8 cellular contexts compared by ENCODE assay signal in genomic region chr1:119647228-119647733, GRCh38. TPM values are rescaled to one million over a fixed set of nuclear protein-coding genes. Genes with fewer than 3 reads are reported as not detected.
A peak's percentile ranks its signal among the peaks of the same experiment; 100 is the strongest.
DNase-seq lines count a peak whose midpoint lies in the region; ATAC-seq and TF ChIP-seq lines count a peak whose summit lies in the region.

No MANE protein-coding gene starts in this region.

- H3K4me1 ChIP-seq in PC-9 (replicated peaks; ENCODE audit: insufficient read depth), result peaks cover 26% of the 10 kb centered on the region
- H3K4me1 ChIP-seq in neuron (ENCODE audit: insufficient read depth, low read length), result peaks cover 25% of the 10 kb centered on the region

- POLR2A ChIA-PET in PC-9 (lab: Charles Lee; ENCODE audit: unreplicated experiment), result interaction anchor here (0.5 to 1.0 kb wide), 2 partner anchors 8 to 65 kb away, joined by 6 to 8 read pairs; partner anchors contain the start of gene PHGDH

- peak; percentile 22; the same call in 1 of the 2 replicates for TF ChIP-seq CTCF in GM12875 (IDR thresholded peaks at IDR 0.05; ENCODE audit: borderline replicate concordance, insufficient read depth, low read depth, low read length)
- no peak for TF ChIP-seq CTCF in PC-9 (conservative IDR thresholded peaks at IDR 0.05)

- peak overlapping the region; percentile 82 for H3K4me3 ChIP-seq in GM12875 (ENCODE audit: low read depth, low read length)
- H3K4me3 ChIP-seq in PC-9, result peak overlapping the region; percentile 99
- peak overlapping the region; percentile 88 for H3K4me3 ChIP-seq in neuron (ENCODE audit: low read length)

- 0 out of 2 replicates have a peak, but pooled peaks cover 3% of the 10 kb centered on the region for H3K9me2 ChIP-seq in PC-9 (ENCODE audit: insufficient read depth)

- no TSS peak for BruUV-seq in PC-9 (replicated peaks; lab: Mats Ljungman, UMichigan)

- peaks cover 3% of the 10 kb centered on the region; the same call in 1 of the 2 replicates for H3F3A ChIP-seq in PC-9 (ENCODE audit: insufficient read depth, low read depth)

- 0 out of 2 replicates have a peak overlapping the region, but pooled peaks have one; percentile 43 for H3K27ac ChIP-seq in PC-9
- peak overlapping the region; percentile 75 for H3K27ac ChIP-seq in epithelial cell of prostate

- peaks cover 11% of the 10 kb centered on the region for H3K79me2 ChIP-seq in PC-9 (ENCODE audit: low read depth)

- DNase-seq in PC-9, result no peak
- no peak for DNase-seq in epithelial cell of prostate (ENCODE audit: low read depth, low spot score)
- no peak for DNase-seq in activated CD4-positive, CD25-positive, alpha-beta regulatory T cell treated with anti-CD3 and anti-CD28 coated beads, Interleukin-2, amount 50 U/mL, for 72 hours
- no peak for DNase-seq in germinal center (ENCODE audit: low spot score)
- DNase-seq in activated gamma-delta T cell (lab: John Stamatoyannopoulos, UW), result no peak

- H2AFZ ChIP-seq in PC-9, result peak overlapping the region; percentile 98
- peak overlapping the region; percentile 85 for H2AFZ ChIP-seq in neuron (ENCODE audit: low read depth, low read length)

- H3K4me2 ChIP-seq in PC-9, result peak overlapping the region; percentile 96

- no peaks in the 10 kb centered on the region for H3K9me3 ChIP-seq in PC-9 (ENCODE audit: insufficient read depth, low read depth)
- no peaks in the 10 kb centered on the region for H3K9me3 ChIP-seq in neuron (ENCODE audit: low read length)

- H3K27me3 ChIP-seq in PC-9 (ENCODE audit: insufficient read depth, low read depth) (no peaks in the 10 kb centered on the region), neuron (ENCODE audit: insufficient read depth, low read length) (peaks cover 7% of the 10 kb centered on the region)

- no peaks in the 10 kb centered on the region; the same call in 1 of the 2 replicates for H4K20me1 ChIP-seq in PC-9 (ENCODE audit: insufficient read depth)

- intact Hi-C loops in PC-9 (cut with micrococcal nuclease; ENCODE audit: unreplicated experiment), result loop anchor here (5.0 kb wide), 1 partner anchor 40 kb away; no protein-coding TSS in a partner anchor

- CTCF ChIA-PET in PC-9 (lab: Charles Lee), result interaction anchor here (1.0 to 1.5 kb wide), 2 partner anchors 13 to 27 kb away, joined by 4 to 5 read pairs; no protein-coding TSS in a partner anchor

- no peaks in the 10 kb centered on the region for H3K36me3 ChIP-seq in PC-9 (ENCODE audit: low read depth)
- H3K36me3 ChIP-seq in neuron (ENCODE audit: insufficient read depth, low read length), result no peaks in the 10 kb centered on the region

- ATAC-seq in HG03354 (IDR thresholded peaks at IDR 0.05; ENCODE audit: poor library complexity, severe bottlenecking, unreplicated experiment), result no peak

RNA-seq across cellular contexts. Expression of gene ZNF697, which starts 0.8 kb away (rescaled TPM):
- total RNA-seq in PC-9 (2021), result 3.6 and 4.1 TPM in 2 replicates
